In the genomic region with DNA sequence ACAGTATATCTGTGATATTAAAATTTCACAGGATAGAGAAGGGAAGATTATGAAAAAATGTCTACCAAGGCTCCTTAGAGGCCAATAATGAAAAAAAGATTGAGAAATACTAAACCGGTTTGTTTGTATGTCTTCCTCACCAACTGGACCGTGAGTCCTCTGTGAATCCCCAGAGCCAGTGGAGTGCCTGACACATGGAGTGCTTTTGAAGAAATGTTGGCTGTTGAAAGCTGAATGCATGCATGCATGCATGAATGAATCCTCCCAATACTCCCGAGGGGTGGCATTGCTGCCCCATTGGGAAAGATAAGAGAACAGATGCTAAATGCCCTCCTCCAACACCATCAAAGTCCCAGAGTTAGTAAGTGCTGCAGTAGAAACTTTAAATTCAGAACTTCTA, we compare ENCODE assay signal across 19 cellular contexts.
DNase-seq lines count a peak whose midpoint lies in the region; ATAC-seq and TF ChIP-seq lines count a peak whose summit lies in the region.
"Had no signal": no experiment of that assay in that cellular context is flagged by ENCODE, and none has a peak within 500 bp of the region (broad histone marks: within the 10 kb centered on the region; RNA-seq: fewer than 3 reads in every experiment).

No MANE protein-coding gene starts in this region.

- 75 to 85% (median 82%) methylated on average over 3 of the region's 3 CpGs for WGBS in stomach, 5 donors
- 71 to 75% (median 73%) methylated on average over 3 of the region's 3 CpGs for WGBS in ovary, 3 donors
- WGBS in GM23248 (ENCODE audit: low coverage in 1 of 2, low lambda C conversion rate in 2 of 2, missing lambda C conversion rate in 2 of 2), 2 experiments, result 9 to 13% methylated on average over 3 of the region's 3 CpGs

- no peaks in the 10 kb centered on the region for H3K27me3 ChIP-seq in PC-3 (ENCODE audit: low read length)
- no peaks in the 10 kb centered on the region for H3K27me3 ChIP-seq in muscle layer of colon (ENCODE audit: control insufficient read depth in 1 of 2, insufficient read depth in 2 of 2, low read length in 2 of 2)
- no peaks in the 10 kb centered on the region for H3K27me3 ChIP-seq in stomach
- no peaks in the 10 kb centered on the region for H3K27me3 ChIP-seq in ovary
- no peaks in the 10 kb centered on the region for H3K27me3 ChIP-seq in GM23248 (replicated peaks; ENCODE audit: insufficient read depth)
- H3K27me3 ChIP-seq: body of pancreas had no signal

- H2AFZ ChIP-seq in PC-3 (ENCODE audit: low read length) (no peak overlapping the region), GM23248 (no peak overlapping the region)

- H3K9me3 ChIP-seq in PC-3 (ENCODE audit: low read length) (no peaks in the 10 kb centered on the region), muscle layer of colon (ENCODE audit: low read length) (no peaks in the 10 kb centered on the region), stomach (no peaks in the 10 kb centered on the region), ovary (no peaks in the 10 kb centered on the region), GM23248 (ENCODE audit: low read depth) (no peaks in the 10 kb centered on the region)
- H3K9me3 ChIP-seq: body of pancreas had no signal

- H3K79me2 ChIP-seq in PC-3 (ENCODE audit: low read length), result no peaks in the 10 kb centered on the region
- H3K79me2 ChIP-seq in GM23248 (ENCODE audit: insufficient read depth), result no peaks in the 10 kb centered on the region

- no peak for TF ChIP-seq POLR2A in stomach (IDR thresholded peaks at IDR 0.05)
- no peak for TF ChIP-seq POLR2A in ovary (IDR thresholded peaks at IDR 0.05)

- no peak for ATAC-seq in PC-3
- ATAC-seq in HG02884 (IDR thresholded peaks at IDR 0.05; ENCODE audit: unreplicated experiment), result no peak
- ATAC-seq: activated CD8-positive, alpha-beta T cell treated with anti-CD3 and anti-CD28 coated beads for 36 hours; body of pancreas; Panc1 had no signal

- CTCF ChIA-PET in PC-3 (lab: Charles Lee), result no interaction called here

- BruUV-seq in PC-3 (replicated peaks; lab: Mats Ljungman, UMichigan), result no TSS peak

- in situ Hi-C loops in GM23248 (cut with MboI), result no loop called here

- DNase-seq in PC-3 (no peak), stomach (no peak), DMS153 treated with DMSO at 0.1 percent for 48 hours (lab: John Stamatoyannopoulos, UW; ENCODE audit: unreplicated experiment) (no peak), ovary (no peak), GM23248 (no peak)
- DNase-seq: activated CD8-positive, alpha-beta T cell treated with anti-CD3 and anti-CD28 coated beads for 36 hours; CD4-positive, alpha-beta T cell; effector memory CD4-positive, alpha-beta T cell; NCI-H1105; NCI-H2029 treated with DMSO at 0.1 percent for 48 hours; NCI-H524 treated with DMSO at 0.1 percent for 48 hours; SIG-M5; stimulated activated CD4-positive, alpha-beta T cell treated with anti-CD3 and anti-CD28 coated beads, Interleukin-1b, Interleukin-23, amount 100 ng/mL, for 48 hours; SW 1271 had no signal

- H3K27ac ChIP-seq in C4-2B, result peak overlapping the region; percentile 78; the same call in 1 of the 2 replicates
- H3K27ac ChIP-seq in PC-3 (ENCODE audit: low read length), result peak overlapping the region; percentile 93
- peak overlapping the region; percentile 77 for H3K27ac ChIP-seq in muscle layer of colon (ENCODE audit: low read depth, low read length)
- H3K27ac ChIP-seq in stomach, result peak overlapping the region in 3 of 5 donors; percentile 82 to 89 (median 87)
- H3K27ac ChIP-seq in ovary, result no peak overlapping the region
- H3K27ac ChIP-seq in GM23248, result no peak overlapping the region

- H3F3A ChIP-seq in PC-3 (ENCODE audit: low read length, unreplicated experiment) (no peaks in the 10 kb centered on the region), GM23248 (ENCODE audit: insufficient read depth) (0 out of 2 replicates have a peak, but pooled peaks cover 3% of the 10 kb centered on the region)

- no peak for TF ChIP-seq CTCF in C4-2B (conservative IDR thresholded peaks at IDR 0.05)
- TF ChIP-seq CTCF in PC-3 (conservative IDR thresholded peaks at IDR 0.05; ENCODE audit: low read depth, low read length), result no peak
- no peak for TF ChIP-seq CTCF in stomach (IDR thresholded peaks at IDR 0.05)
- no peak for TF ChIP-seq CTCF in ovary (IDR thresholded peaks at IDR 0.05)

- peak overlapping the region; percentile 68 for H3K9ac ChIP-seq in PC-3 (ENCODE audit: low read length)
- H3K9ac ChIP-seq in muscle layer of colon (ENCODE audit: low read length), result no peak overlapping the region
- H3K9ac ChIP-seq in GM23248, result no peak overlapping the region

- POLR2A ChIA-PET in PC-3 (lab: Charles Lee; ENCODE audit: unreplicated experiment), result no interaction called here

- no peaks in the 10 kb centered on the region for H3K36me3 ChIP-seq in PC-3 (ENCODE audit: low read depth, low read length)
- no peaks in the 10 kb centered on the region for H3K36me3 ChIP-seq in muscle layer of colon (ENCODE audit: insufficient read depth, low read length)
- H3K36me3 ChIP-seq in stomach, result no peaks in the 10 kb centered on the region
- H3K36me3 ChIP-seq in ovary, result no peaks in the 10 kb centered on the region
- no peaks in the 10 kb centered on the region for H3K36me3 ChIP-seq in GM23248 (ENCODE audit: low read depth)

- intact Hi-C loops in PC-3 (cut with micrococcal nuclease) (no loop called here), stomach (cut with DNase I; ENCODE audit: low total_unique reads) (no loop called here), ovary (cut with DNase I) (loop anchor here in 1 of 4 donors (10.0 kb wide), 1 partner anchor 214 kb away; no protein-coding TSS in a partner anchor)

- H3K4me1 ChIP-seq in PC-3 (ENCODE audit: insufficient read depth, low read length) (peaks cover 42% of the 10 kb centered on the region), muscle layer of colon (ENCODE audit: insufficient read depth, low read length) (peaks cover 61% of the 10 kb centered on the region), stomach (peaks cover 32 to 65% (median 49%) of the 10 kb centered on the region in 4 donors), ovary (ENCODE audit: insufficient read depth) (peaks cover 11% of the 10 kb centered on the region), GM23248 (ENCODE audit: insufficient read depth) (no peaks in the 10 kb centered on the region)

- no peaks in the 10 kb centered on the region for H3K9me2 ChIP-seq in PC-3 (replicated peaks; ENCODE audit: low read length)
- H3K9me2 ChIP-seq in GM23248 (ENCODE audit: insufficient read depth), result no peaks in the 10 kb centered on the region

- H3K4me2 ChIP-seq in PC-3 (ENCODE audit: low read length), result peak overlapping the region; percentile 45
- H3K4me2 ChIP-seq in GM23248 (ENCODE audit: unreplicated experiment), result no peak overlapping the region

- H3K4me3 ChIP-seq in PC-3 (ENCODE audit: low read length), result no peak overlapping the region
- H3K4me3 ChIP-seq in muscle layer of colon (ENCODE audit: low read depth in 1 of 2, low read length in 2 of 2), result no peak overlapping the region
- no peak overlapping the region for H3K4me3 ChIP-seq in stomach
- no peak overlapping the region for H3K4me3 ChIP-seq in ovary
- no peak overlapping the region for H3K4me3 ChIP-seq in GM23248
- H3K4me3 ChIP-seq: body of pancreas had no signal

- H4K20me1 ChIP-seq in PC-3 (ENCODE audit: low read length), result no peaks in the 10 kb centered on the region
- no peaks in the 10 kb centered on the region for H4K20me1 ChIP-seq in GM23248 (ENCODE audit: insufficient read depth)

- TF ChIP-seq EP300 in stomach (IDR thresholded peaks at IDR 0.05) (no peak), ovary (IDR thresholded peaks at IDR 0.05) (no peak)

Comparison
In these comparisons a context has a peak if more than half of its experiments do, and no peak if none do; other contexts are left out.
1. H3K27ac ChIP-seq: peak in C4-2B (single experiment), PC-3 (single experiment), muscle layer of colon (single experiment) and stomach (3 of 5); none in ovary (0 of 2) and GM23248 (single experiment).